Comparison of ENCODE assay signal across 1 cellular context in genomic region chr19:572140-572890, GRCh38.
TF ChIP-seq lines count a peak whose summit lies in the region.

BSG (plus strand) TSS chr19:572596; CDS start chr19:572635, 39 bp downstream.

TF ChIP-seq in GM12878, 131 proteins besides CTCF, POLR2A, EP300 and RAD21 (continued from another document and continues in another):
- TF ChIP-seq, protein P1, sequence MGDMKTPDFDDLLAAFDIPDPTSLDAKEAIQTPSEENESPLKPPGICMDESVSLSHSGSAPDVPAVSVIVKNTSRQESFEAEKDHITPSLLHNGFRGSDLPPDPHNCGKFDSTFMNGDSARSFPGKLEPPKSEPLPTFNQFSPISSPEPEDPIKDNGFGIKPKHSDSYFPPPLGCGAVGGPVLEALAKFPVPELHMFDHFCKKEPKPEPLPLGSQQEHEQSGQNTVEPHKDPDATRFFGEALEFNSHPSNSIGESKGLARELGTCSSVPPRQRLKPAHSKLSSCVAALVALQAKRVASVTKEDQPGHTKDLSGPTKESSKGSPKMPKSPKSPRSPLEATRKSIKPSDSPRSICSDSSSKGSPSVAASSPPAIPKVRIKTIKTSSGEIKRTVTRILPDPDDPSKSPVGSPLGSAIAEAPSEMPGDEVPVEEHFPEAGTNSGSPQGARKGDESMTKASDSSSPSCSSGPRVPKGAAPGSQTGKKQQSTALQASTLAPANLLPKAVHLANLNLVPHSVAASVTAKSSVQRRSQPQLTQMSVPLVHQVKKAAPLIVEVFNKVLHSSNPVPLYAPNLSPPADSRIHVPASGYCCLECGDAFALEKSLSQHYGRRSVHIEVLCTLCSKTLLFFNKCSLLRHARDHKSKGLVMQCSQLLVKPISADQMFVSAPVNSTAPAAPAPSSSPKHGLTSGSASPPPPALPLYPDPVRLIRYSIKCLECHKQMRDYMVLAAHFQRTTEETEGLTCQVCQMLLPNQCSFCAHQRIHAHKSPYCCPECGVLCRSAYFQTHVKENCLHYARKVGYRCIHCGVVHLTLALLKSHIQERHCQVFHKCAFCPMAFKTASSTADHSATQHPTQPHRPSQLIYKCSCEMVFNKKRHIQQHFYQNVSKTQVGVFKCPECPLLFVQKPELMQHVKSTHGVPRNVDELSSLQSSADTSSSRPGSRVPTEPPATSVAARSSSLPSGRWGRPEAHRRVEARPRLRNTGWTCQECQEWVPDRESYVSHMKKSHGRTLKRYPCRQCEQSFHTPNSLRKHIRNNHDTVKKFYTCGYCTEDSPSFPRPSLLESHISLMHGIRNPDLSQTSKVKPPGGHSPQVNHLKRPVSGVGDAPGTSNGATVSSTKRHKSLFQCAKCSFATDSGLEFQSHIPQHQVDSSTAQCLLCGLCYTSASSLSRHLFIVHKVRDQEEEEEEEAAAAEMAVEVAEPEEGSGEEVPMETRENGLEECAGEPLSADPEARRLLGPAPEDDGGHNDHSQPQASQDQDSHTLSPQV (IDR thresholded peaks at IDR 0.05), result peak; percentile 43; the same call in 1 of the 2 replicates
- TF ChIP-seq SMC3 (IDR thresholded peaks at IDR 0.05; ENCODE audit: borderline replicate concordance, low read length), result no peak
- no peak for TF ChIP-seq IRF4 (IDR thresholded peaks at IDR 0.05; ENCODE audit: low read depth, low read length)
- peak; percentile 95 for TF ChIP-seq ZNF207 (IDR thresholded peaks at IDR 0.05; ENCODE audit: borderline replicate concordance)
- TF ChIP-seq, protein P2, sequence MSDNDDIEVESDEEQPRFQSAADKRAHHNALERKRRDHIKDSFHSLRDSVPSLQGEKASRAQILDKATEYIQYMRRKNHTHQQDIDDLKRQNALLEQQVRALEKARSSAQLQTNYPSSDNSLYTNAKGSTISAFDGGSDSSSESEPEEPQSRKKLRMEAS (IDR thresholded peaks at IDR 0.05; ENCODE audit: low read depth, low read length), result peak; percentile 99
- TF ChIP-seq YBX1 (IDR thresholded peaks at IDR 0.05), result no peak
- peak; percentile 71; the same call in 1 of the 2 replicates for TF ChIP-seq SMARCA5 (IDR thresholded peaks at IDR 0.05)
- peak; percentile 21 for TF ChIP-seq SP1 (IDR thresholded peaks at IDR 0.05; ENCODE audit: low read depth, low read length)
- TF ChIP-seq JUNB (IDR thresholded peaks at IDR 0.05), result no peak
- TF ChIP-seq, protein P3, sequence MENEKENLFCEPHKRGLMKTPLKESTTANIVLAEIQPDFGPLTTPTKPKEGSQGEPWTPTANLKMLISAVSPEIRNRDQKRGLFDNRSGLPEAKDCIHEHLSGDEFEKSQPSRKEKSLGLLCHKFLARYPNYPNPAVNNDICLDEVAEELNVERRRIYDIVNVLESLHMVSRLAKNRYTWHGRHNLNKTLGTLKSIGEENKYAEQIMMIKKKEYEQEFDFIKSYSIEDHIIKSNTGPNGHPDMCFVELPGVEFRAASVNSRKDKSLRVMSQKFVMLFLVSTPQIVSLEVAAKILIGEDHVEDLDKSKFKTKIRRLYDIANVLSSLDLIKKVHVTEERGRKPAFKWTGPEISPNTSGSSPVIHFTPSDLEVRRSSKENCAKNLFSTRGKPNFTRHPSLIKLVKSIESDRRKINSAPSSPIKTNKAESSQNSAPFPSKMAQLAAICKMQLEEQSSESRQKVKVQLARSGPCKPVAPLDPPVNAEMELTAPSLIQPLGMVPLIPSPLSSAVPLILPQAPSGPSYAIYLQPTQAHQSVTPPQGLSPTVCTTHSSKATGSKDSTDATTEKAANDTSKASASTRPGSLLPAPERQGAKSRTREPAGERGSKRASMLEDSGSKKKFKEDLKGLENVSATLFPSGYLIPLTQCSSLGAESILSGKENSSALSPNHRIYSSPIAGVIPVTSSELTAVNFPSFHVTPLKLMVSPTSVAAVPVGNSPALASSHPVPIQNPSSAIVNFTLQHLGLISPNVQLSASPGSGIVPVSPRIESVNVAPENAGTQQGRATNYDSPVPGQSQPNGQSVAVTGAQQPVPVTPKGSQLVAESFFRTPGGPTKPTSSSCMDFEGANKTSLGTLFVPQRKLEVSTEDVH (IDR thresholded peaks at IDR 0.05; ENCODE audit: low read depth, partially characterized antibody), result no peak
- no peak for TF ChIP-seq GABPA (IDR thresholded peaks at IDR 0.05; ENCODE audit: low read depth)
- TF ChIP-seq KLF5 (IDR thresholded peaks at IDR 0.05; ENCODE audit: partially characterized antibody), result peak; percentile 58
- TF ChIP-seq SPI1 (IDR thresholded peaks at IDR 0.05; ENCODE audit: borderline replicate concordance, insufficient read depth, low read depth, low read length), result no peak
- TF ChIP-seq CHD1 (IDR thresholded peaks at IDR 0.05; ENCODE audit: low read depth, low read length), result 0 out of 2 replicates have a peak, but pooled peaks have one; percentile 38
- TF ChIP-seq ZNF622 (IDR thresholded peaks at IDR 0.05), result no peak
- TF ChIP-seq, protein P4, sequence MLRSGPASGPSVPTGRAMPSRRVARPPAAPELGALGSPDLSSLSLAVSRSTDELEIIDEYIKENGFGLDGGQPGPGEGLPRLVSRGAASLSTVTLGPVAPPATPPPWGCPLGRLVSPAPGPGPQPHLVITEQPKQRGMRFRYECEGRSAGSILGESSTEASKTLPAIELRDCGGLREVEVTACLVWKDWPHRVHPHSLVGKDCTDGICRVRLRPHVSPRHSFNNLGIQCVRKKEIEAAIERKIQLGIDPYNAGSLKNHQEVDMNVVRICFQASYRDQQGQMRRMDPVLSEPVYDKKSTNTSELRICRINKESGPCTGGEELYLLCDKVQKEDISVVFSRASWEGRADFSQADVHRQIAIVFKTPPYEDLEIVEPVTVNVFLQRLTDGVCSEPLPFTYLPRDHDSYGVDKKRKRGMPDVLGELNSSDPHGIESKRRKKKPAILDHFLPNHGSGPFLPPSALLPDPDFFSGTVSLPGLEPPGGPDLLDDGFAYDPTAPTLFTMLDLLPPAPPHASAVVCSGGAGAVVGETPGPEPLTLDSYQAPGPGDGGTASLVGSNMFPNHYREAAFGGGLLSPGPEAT (IDR thresholded peaks at IDR 0.05; ENCODE audit: low read depth), result no peak
- TF ChIP-seq PBX3 (IDR thresholded peaks at IDR 0.05; ENCODE audit: insufficient replicate concordance, low read depth, low read length), result no peak
- TF ChIP-seq, protein P5, sequence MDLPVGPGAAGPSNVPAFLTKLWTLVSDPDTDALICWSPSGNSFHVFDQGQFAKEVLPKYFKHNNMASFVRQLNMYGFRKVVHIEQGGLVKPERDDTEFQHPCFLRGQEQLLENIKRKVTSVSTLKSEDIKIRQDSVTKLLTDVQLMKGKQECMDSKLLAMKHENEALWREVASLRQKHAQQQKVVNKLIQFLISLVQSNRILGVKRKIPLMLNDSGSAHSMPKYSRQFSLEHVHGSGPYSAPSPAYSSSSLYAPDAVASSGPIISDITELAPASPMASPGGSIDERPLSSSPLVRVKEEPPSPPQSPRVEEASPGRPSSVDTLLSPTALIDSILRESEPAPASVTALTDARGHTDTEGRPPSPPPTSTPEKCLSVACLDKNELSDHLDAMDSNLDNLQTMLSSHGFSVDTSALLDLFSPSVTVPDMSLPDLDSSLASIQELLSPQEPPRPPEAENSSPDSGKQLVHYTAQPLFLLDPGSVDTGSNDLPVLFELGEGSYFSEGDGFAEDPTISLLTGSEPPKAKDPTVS (IDR thresholded peaks at IDR 0.05; ENCODE audit: low read depth, low read length), result no peak
- peak; percentile 50 for TF ChIP-seq BCL3 (IDR thresholded peaks at IDR 0.05; ENCODE audit: borderline replicate concordance, insufficient read depth, low read depth, low read length, poor library complexity, severe bottlenecking)
- TF ChIP-seq MTA2 (IDR thresholded peaks at IDR 0.05; ENCODE audit: low read depth), result no peak
- no peak for TF ChIP-seq MYC (IDR thresholded peaks at IDR 0.05; ENCODE audit: insufficient read depth, insufficient read length, insufficient replicate concordance, low read length, severe bottlenecking)
- TF ChIP-seq KAT2A (conservative IDR thresholded peaks at IDR 0.05; ENCODE audit: control insufficient read depth, low read depth, low read length), result no peak
- TF ChIP-seq STAT3 (IDR thresholded peaks at IDR 0.05; ENCODE audit: low read depth, low read length), result no peak
- TF ChIP-seq WRNIP1 (IDR thresholded peaks at IDR 0.05; ENCODE audit: borderline replicate concordance, low read depth, low read length), result no peak
- no peak for TF ChIP-seq SIX5 (IDR thresholded peaks at IDR 0.05; ENCODE audit: low read depth, low read length, severe bottlenecking)
- no peak for TF ChIP-seq ZBTB33 (IDR thresholded peaks at IDR 0.05)
- peak; percentile 77; the same call in 1 of the 2 replicates for TF ChIP-seq STAT1 (conservative IDR thresholded peaks at IDR 0.05)
- TF ChIP-seq, protein P6, sequence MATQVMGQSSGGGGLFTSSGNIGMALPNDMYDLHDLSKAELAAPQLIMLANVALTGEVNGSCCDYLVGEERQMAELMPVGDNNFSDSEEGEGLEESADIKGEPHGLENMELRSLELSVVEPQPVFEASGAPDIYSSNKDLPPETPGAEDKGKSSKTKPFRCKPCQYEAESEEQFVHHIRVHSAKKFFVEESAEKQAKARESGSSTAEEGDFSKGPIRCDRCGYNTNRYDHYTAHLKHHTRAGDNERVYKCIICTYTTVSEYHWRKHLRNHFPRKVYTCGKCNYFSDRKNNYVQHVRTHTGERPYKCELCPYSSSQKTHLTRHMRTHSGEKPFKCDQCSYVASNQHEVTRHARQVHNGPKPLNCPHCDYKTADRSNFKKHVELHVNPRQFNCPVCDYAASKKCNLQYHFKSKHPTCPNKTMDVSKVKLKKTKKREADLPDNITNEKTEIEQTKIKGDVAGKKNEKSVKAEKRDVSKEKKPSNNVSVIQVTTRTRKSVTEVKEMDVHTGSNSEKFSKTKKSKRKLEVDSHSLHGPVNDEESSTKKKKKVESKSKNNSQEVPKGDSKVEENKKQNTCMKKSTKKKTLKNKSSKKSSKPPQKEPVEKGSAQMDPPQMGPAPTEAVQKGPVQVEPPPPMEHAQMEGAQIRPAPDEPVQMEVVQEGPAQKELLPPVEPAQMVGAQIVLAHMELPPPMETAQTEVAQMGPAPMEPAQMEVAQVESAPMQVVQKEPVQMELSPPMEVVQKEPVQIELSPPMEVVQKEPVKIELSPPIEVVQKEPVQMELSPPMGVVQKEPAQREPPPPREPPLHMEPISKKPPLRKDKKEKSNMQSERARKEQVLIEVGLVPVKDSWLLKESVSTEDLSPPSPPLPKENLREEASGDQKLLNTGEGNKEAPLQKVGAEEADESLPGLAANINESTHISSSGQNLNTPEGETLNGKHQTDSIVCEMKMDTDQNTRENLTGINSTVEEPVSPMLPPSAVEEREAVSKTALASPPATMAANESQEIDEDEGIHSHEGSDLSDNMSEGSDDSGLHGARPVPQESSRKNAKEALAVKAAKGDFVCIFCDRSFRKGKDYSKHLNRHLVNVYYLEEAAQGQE (IDR thresholded peaks at IDR 0.05; ENCODE audit: low read depth, low read length), result 0 out of 2 replicates have a peak, but pooled peaks have one; percentile 27
- TF ChIP-seq CBFB (IDR thresholded peaks at IDR 0.05; ENCODE audit: low read depth), result peak; percentile 79
- TF ChIP-seq BMI1 (IDR thresholded peaks at IDR 0.05; ENCODE audit: borderline replicate concordance), result peak; percentile 95
- peak; percentile 48; the same call in 1 of the 2 replicates for TF ChIP-seq GATAD2B (conservative IDR thresholded peaks at IDR 0.05; ENCODE audit: low read depth)
- TF ChIP-seq, protein P7, sequence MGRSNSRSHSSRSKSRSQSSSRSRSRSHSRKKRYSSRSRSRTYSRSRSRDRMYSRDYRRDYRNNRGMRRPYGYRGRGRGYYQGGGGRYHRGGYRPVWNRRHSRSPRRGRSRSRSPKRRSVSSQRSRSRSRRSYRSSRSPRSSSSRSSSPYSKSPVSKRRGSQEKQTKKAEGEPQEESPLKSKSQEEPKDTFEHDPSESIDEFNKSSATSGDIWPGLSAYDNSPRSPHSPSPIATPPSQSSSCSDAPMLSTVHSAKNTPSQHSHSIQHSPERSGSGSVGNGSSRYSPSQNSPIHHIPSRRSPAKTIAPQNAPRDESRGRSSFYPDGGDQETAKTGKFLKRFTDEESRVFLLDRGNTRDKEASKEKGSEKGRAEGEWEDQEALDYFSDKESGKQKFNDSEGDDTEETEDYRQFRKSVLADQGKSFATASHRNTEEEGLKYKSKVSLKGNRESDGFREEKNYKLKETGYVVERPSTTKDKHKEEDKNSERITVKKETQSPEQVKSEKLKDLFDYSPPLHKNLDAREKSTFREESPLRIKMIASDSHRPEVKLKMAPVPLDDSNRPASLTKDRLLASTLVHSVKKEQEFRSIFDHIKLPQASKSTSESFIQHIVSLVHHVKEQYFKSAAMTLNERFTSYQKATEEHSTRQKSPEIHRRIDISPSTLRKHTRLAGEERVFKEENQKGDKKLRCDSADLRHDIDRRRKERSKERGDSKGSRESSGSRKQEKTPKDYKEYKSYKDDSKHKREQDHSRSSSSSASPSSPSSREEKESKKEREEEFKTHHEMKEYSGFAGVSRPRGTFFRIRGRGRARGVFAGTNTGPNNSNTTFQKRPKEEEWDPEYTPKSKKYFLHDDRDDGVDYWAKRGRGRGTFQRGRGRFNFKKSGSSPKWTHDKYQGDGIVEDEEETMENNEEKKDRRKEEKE (IDR thresholded peaks at IDR 0.05), result no peak
